In genomic region chr19:38068851-38069250, GRCh38 we compare ENCODE assay signal across 1 cellular context.
TF ChIP-seq lines count a peak whose summit lies in the region.

No MANE protein-coding gene starts in this region.

TF ChIP-seq in GM23338, 12 proteins besides CTCF, POLR2A, EP300 and RAD21 (continued from another document):
- TF ChIP-seq POLR2AphosphoS5 (IDR thresholded peaks at IDR 0.05; ENCODE audit: low read depth), result no peak
TF ChIP-seq in GM23338: peak in this region for 0.
